2 cellular contexts compared by ENCODE assay signal in genomic region chr2:20173496-20174402, GRCh38.
TF ChIP-seq lines count a peak whose summit lies in the region.

No MANE protein-coding gene starts in this region.

TF ChIP-seq in GM23338, 12 proteins besides CTCF, POLR2A, EP300 and RAD21 (continued from another document):
- TF ChIP-seq ZNF462 (CRISPR knock-in tag; IDR thresholded peaks at IDR 0.05): no peak
- TF ChIP-seq JUNB (IDR thresholded peaks at IDR 0.05; ENCODE audit: unreplicated experiment): no peak
- TF ChIP-seq POLR2AphosphoS5 (IDR thresholded peaks at IDR 0.05; ENCODE audit: low read depth): no peak
- no peak for TF ChIP-seq ZNF114 (CRISPR knock-in tag; IDR thresholded peaks at IDR 0.05)
- TF ChIP-seq ZNF331 (CRISPR knock-in tag; IDR thresholded peaks at IDR 0.05; ENCODE audit: low read depth): no peak

TF ChIP-seq in SK-N-SH treated with all-trans-retinoic acid at 6 μM for 48 hours, 23 proteins besides CTCF, POLR2A, EP300 and RAD21 (continued from another document):
- TF ChIP-seq POU6F1 (CRISPR knock-in tag; IDR thresholded peaks at IDR 0.05; ENCODE audit: borderline replicate concordance, low read depth): no peak
- no peak for TF ChIP-seq ISL1 (CRISPR knock-in tag; IDR thresholded peaks at IDR 0.05)
- no peak for TF ChIP-seq ESRRG (CRISPR knock-in tag; IDR thresholded peaks at IDR 0.05)
- no peak for TF ChIP-seq TOX (CRISPR knock-in tag; IDR thresholded peaks at IDR 0.05; ENCODE audit: borderline replicate concordance)
- TF ChIP-seq ZC3H10 (CRISPR knock-in tag; IDR thresholded peaks at IDR 0.05): no peak
- no peak for TF ChIP-seq CSRNP3 (CRISPR knock-in tag; IDR thresholded peaks at IDR 0.05)
- TF ChIP-seq BACH2 (CRISPR knock-in tag; IDR thresholded peaks at IDR 0.05; ENCODE audit: borderline replicate concordance): no peak
- no peak for TF ChIP-seq SNAI2 (CRISPR knock-in tag; IDR thresholded peaks at IDR 0.05)
- no peak for TF ChIP-seq PATZ1 (CRISPR knock-in tag; IDR thresholded peaks at IDR 0.05; ENCODE audit: borderline replicate concordance)
- TF ChIP-seq PPARA (CRISPR knock-in tag; IDR thresholded peaks at IDR 0.05; ENCODE audit: borderline replicate concordance): no peak
